ENCODE assay signal across 13 cellular contexts in genomic region chr5:180467576-180467975, GRCh38.
"Had no signal": no experiment of that assay in that cellular context is flagged by ENCODE, and none has a peak within 500 bp of the region (broad histone marks: within the 10 kb centered on the region; RNA-seq: fewer than 3 reads in every experiment).

No MANE protein-coding gene starts in this region.

- DNase-seq: activated CD4-positive, alpha-beta T cell treated with anti-CD3 and anti-CD28 coated beads, Interleukin-2, amount 10 ng/mL, durations not matched to agents 7 days and 5 days; activated naive CD4-positive, alpha-beta T cell treated with anti-CD3 and anti-CD28 coated beads, Interleukin-2, amount 50 U/mL, for 16 hours; retina; stimulated activated CD4-positive, alpha-beta T cell treated with anti-CD3 and anti-CD28 coated beads, Interleukin-15, amount 100 ng/mL, for 24 hours; stimulated activated CD4-positive, alpha-beta T cell treated with anti-CD3 and anti-CD28 coated beads, Interleukin-4, amount 100 ng/mL, for 1 hour; stimulated activated naive B cell treated with anti-CD40 and anti-IgM and Interleukin-4, amounts not matched to agents 10 μg/mL and 1 μg/mL and 100 μg/mL, for 72 hours had no signal

- H3K27me3 ChIP-seq: thyroid gland, vagina had no signal

- H3K36me3 Mint-ChIP-seq: naive thymus-derived CD4-positive, alpha-beta T cell; stimulated activated naive B cell treated with anti-CD40 and anti-IgM and Interleukin-4, amounts not matched to agents 10 μg/mL and 1 μg/mL and 100 μg/mL, for 72 hours had no signal

- H3K9me3 Mint-ChIP-seq: activated CD4-positive, alpha-beta T cell treated with anti-CD3 and anti-CD28 coated beads, Interleukin-2, amount 10 ng/mL, durations not matched to agents 7 days and 5 days; activated T-helper 17 cell treated with anti-CD3 and anti-CD28 coated beads, Interleukin-2, amount 50 U/mL, for 72 hours; naive thymus-derived CD4-positive, alpha-beta T cell had no signal

- H3K4me3 ChIP-seq: thyroid gland, vagina had no signal

- H3K4me1 Mint-ChIP-seq: activated T-helper 17 cell treated with anti-CD3 and anti-CD28 coated beads, Interleukin-2, amount 50 U/mL, for 72 hours; stimulated activated naive B cell treated with anti-CD40 and anti-IgM and Interleukin-4, amounts not matched to agents 10 μg/mL and 1 μg/mL and 100 μg/mL, for 72 hours had no signal

- H3K9me3 ChIP-seq: thyroid gland, vagina had no signal

- H3K36me3 ChIP-seq: thyroid gland, vagina had no signal

- H3K27ac ChIP-seq: thyroid gland, vagina had no signal

- H3K4me3 Mint-ChIP-seq: activated CD4-positive, alpha-beta T cell treated with anti-CD3 and anti-CD28 coated beads, Interleukin-2, amount 10 ng/mL, durations not matched to agents 7 days and 5 days; activated T-helper 17 cell treated with anti-CD3 and anti-CD28 coated beads, Interleukin-2, amount 50 U/mL, for 72 hours; naive thymus-derived CD4-positive, alpha-beta T cell; stimulated activated naive B cell treated with anti-CD40 and anti-IgM and Interleukin-4, amounts not matched to agents 10 μg/mL and 1 μg/mL and 100 μg/mL, for 72 hours had no signal

- H3K27ac Mint-ChIP-seq: activated CD4-positive, alpha-beta T cell treated with anti-CD3 and anti-CD28 coated beads, Interleukin-2, amount 10 ng/mL, durations not matched to agents 7 days and 5 days; activated T-helper 17 cell treated with anti-CD3 and anti-CD28 coated beads, Interleukin-2, amount 50 U/mL, for 72 hours; naive thymus-derived CD4-positive, alpha-beta T cell; stimulated activated naive B cell treated with anti-CD40 and anti-IgM and Interleukin-4, amounts not matched to agents 10 μg/mL and 1 μg/mL and 100 μg/mL, for 72 hours had no signal

- H3K4me1 ChIP-seq: vagina had no signal

- FAIRE-seq: astrocyte, colon, kidney had no signal
